1 cellular context compared by ENCODE assay signal in genomic region chr2:96816836-96817702, GRCh38.
TF ChIP-seq lines count a peak whose summit lies in the region.

No MANE protein-coding gene starts in this region.

TF ChIP-seq in HepG2, 621 proteins besides CTCF, POLR2A, EP300 and RAD21 (continued from another document and continues in another):
- TF ChIP-seq ZNF318 (CRISPR knock-in tag; IDR thresholded peaks at IDR 0.05) (peak; percentile 79; the same call in 1 of the 2 replicates), ZNF280B (CRISPR knock-in tag; IDR thresholded peaks at IDR 0.05; ENCODE audit: borderline replicate concordance) (peak; percentile 71; the same call in 1 of the 2 replicates), ZNF343 (CRISPR knock-in tag; IDR thresholded peaks at IDR 0.05) (peak; percentile 51; the same call in 1 of the 2 replicates), KDM5B (CRISPR knock-in tag; IDR thresholded peaks at IDR 0.05; ENCODE audit: borderline replicate concordance) (peak; percentile 78), ZSCAN30 (CRISPR knock-in tag; IDR thresholded peaks at IDR 0.05) (no peak), ZFP91 (CRISPR knock-in tag; IDR thresholded peaks at IDR 0.05; ENCODE audit: borderline replicate concordance) (peak; percentile 69; the same call in 1 of the 2 replicates), ZNF788 (CRISPR knock-in tag; IDR thresholded peaks at IDR 0.05; ENCODE audit: borderline replicate concordance) (peak; percentile 38; the same call in 1 of the 2 replicates), FOXA1 (IDR thresholded peaks at IDR 0.05) (no peak), FOXA1 (CRISPR knock-in tag; IDR thresholded peaks at IDR 0.05) (0 out of 2 replicates have a peak, but pooled peaks have one; percentile 11), ZNF883 (CRISPR knock-in tag; IDR thresholded peaks at IDR 0.05; ENCODE audit: not compliant biosample characterization) (peak; percentile 29), KDM2A (CRISPR knock-in tag; IDR thresholded peaks at IDR 0.05; ENCODE audit: borderline replicate concordance, low read depth) (peak; percentile 74), MED1 (CRISPR knock-in tag; IDR thresholded peaks at IDR 0.05) (no peak), ZFP37 (CRISPR knock-in tag; IDR thresholded peaks at IDR 0.05; ENCODE audit: borderline replicate concordance) (no peak), ZNF598 (CRISPR knock-in tag; IDR thresholded peaks at IDR 0.05; ENCODE audit: borderline replicate concordance) (0 out of 2 replicates have a peak, but pooled peaks have one; percentile 17), BORCS8-MEF2B (CRISPR knock-in tag; IDR thresholded peaks at IDR 0.05) (peak; percentile 69; the same call in 1 of the 2 replicates), BHLHE40 (IDR thresholded peaks at IDR 0.05; ENCODE audit: low read length) (no peak), RNF2 (conservative IDR thresholded peaks at IDR 0.05; ENCODE audit: low read depth) (0 out of 2 replicates have a peak, but pooled peaks have one; percentile 57), ZNF563 (CRISPR knock-in tag; IDR thresholded peaks at IDR 0.05) (0 out of 2 replicates have a peak, but pooled peaks have one; percentile 35), ZNF672 (CRISPR knock-in tag; IDR thresholded peaks at IDR 0.05) (0 out of 2 replicates have a peak, but pooled peaks have one; percentile 79), IRF9 (CRISPR knock-in tag; IDR thresholded peaks at IDR 0.05; ENCODE audit: borderline replicate concordance) (peak; percentile 70; the same call in 1 of the 2 replicates), HNF1B (CRISPR knock-in tag; IDR thresholded peaks at IDR 0.05) (peak; percentile 56; the same call in 1 of the 2 replicates), THAP7 (CRISPR knock-in tag; IDR thresholded peaks at IDR 0.05) (no peak), ZNF709 (CRISPR knock-in tag; IDR thresholded peaks at IDR 0.05) (peak; percentile 60; the same call in 1 of the 2 replicates), ZNF564 (CRISPR knock-in tag; IDR thresholded peaks at IDR 0.05) (peak; percentile 19; the same call in 1 of the 2 replicates), ZBTB38 (CRISPR knock-in tag; IDR thresholded peaks at IDR 0.05) (peak; percentile 60; the same call in 1 of the 2 replicates), SALL1 (CRISPR knock-in tag; IDR thresholded peaks at IDR 0.05) (peak; percentile 36), ZNF10 (CRISPR knock-in tag; IDR thresholded peaks at IDR 0.05; ENCODE audit: borderline replicate concordance, low read depth) (no peak), SP140L (CRISPR knock-in tag; IDR thresholded peaks at IDR 0.05; ENCODE audit: borderline replicate concordance) (no peak), BATF2 (CRISPR knock-in tag; IDR thresholded peaks at IDR 0.05) (no peak), MAX (IDR thresholded peaks at IDR 0.05) (peak; percentile 66), SRSF1 (optimal IDR thresholded peaks at IDR 0.05; ENCODE audit: low read depth, low read length) (peak; percentile 54), MIER3 (CRISPR knock-in tag; IDR thresholded peaks at IDR 0.05; ENCODE audit: borderline replicate concordance) (0 out of 2 replicates have a peak, but pooled peaks have one; percentile 19), CSRNP1 (CRISPR knock-in tag; IDR thresholded peaks at IDR 0.05) (peak; percentile 25; the same call in 1 of the 2 replicates), ZNF296 (CRISPR knock-in tag; conservative IDR thresholded peaks at IDR 0.05) (peak; percentile 64; the same call in 1 of the 2 replicates), HDAC2 (CRISPR knock-in tag; IDR thresholded peaks at IDR 0.05) (peak; percentile 21; the same call in 1 of the 2 replicates)
